ENCODE assay signal across 1 cellular context in genomic region chr1:46510998-46511365, GRCh38.
TF ChIP-seq lines count a peak whose summit lies in the region.

No MANE protein-coding gene starts in this region.

TF ChIP-seq in H1, 55 proteins besides CTCF, POLR2A, EP300 and RAD21:
- TF ChIP-seq SIN3A (conservative IDR thresholded peaks at IDR 0.05 in 1 of 2, IDR thresholded peaks at IDR 0.05 in 1 of 2; ENCODE audit: low read depth in 1 of 2, low read length in 2 of 2) (no peak), KDM4A (IDR thresholded peaks at IDR 0.05; ENCODE audit: low read depth, low read length, severe bottlenecking) (no peak), TAF1 (IDR thresholded peaks at IDR 0.05; ENCODE audit: low read depth, low read length) (no peak), JUN (IDR thresholded peaks at IDR 0.05; ENCODE audit: low read depth, low read length) (no peak), RFX5 (IDR thresholded peaks at IDR 0.05; ENCODE audit: borderline replicate concordance, low read depth, low read length) (no peak), SIX5 (IDR thresholded peaks at IDR 0.05; ENCODE audit: low read depth, low read length) (no peak), RXRA (IDR thresholded peaks at IDR 0.05; ENCODE audit: insufficient read depth, low read depth, low read length) (no peak), HDAC6 (IDR thresholded peaks at IDR 0.05; ENCODE audit: low read depth, low read length) (no peak), BCL11A (IDR thresholded peaks at IDR 0.05; ENCODE audit: low read depth in 2 of 2, low read length in 2 of 2) (no peak), TAF7 (optimal IDR thresholded peaks at IDR 0.05; ENCODE audit: borderline replicate concordance, low read depth, low read length) (no peak), NRF1 (IDR thresholded peaks at IDR 0.05; ENCODE audit: low read depth, low read length) (no peak), PHF8 (conservative IDR thresholded peaks at IDR 0.05; ENCODE audit: low read depth, low read length) (no peak), MAX (IDR thresholded peaks at IDR 0.05) (no peak), SP4 (IDR thresholded peaks at IDR 0.05; ENCODE audit: low read length) (no peak), SRF (IDR thresholded peaks at IDR 0.05; ENCODE audit: low read depth, low read length) (no peak), POU5F1 (IDR thresholded peaks at IDR 0.05; ENCODE audit: low read depth, low read length) (no peak), RNF2 (IDR thresholded peaks at IDR 0.05; ENCODE audit: borderline replicate concordance, low read depth, low read length, missing control alignments, poor library complexity, severe bottlenecking) (no peak), HDAC2 (IDR thresholded peaks at IDR 0.05; ENCODE audit: borderline replicate concordance in 1 of 2, low read depth in 2 of 2, low read length in 2 of 2) (no peak), KDM1A (IDR thresholded peaks at IDR 0.05; ENCODE audit: borderline replicate concordance, low read length) (no peak), ATF3 (IDR thresholded peaks at IDR 0.05; ENCODE audit: insufficient read depth, low read depth, low read length) (no peak)
